In the genomic region with DNA sequence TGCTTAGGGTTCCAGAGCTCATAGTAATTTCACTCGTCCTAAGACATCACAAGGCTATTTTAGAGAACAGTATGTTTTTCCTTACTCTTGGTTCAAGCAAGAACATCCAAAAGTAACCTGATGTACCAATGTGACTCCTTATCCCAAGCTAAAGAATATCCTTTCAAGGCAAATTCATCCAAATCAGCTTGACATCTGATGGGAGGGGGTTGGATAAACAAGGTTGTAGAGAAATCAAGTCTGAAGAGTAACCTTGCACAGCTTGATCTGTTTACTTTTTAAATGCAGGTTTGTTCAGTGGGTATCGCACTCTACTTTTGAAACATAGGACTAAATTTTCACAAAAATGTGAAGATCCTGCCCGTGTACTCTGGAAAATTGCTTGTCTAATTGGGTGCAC, we compare ENCODE assay signal across 21 cellular contexts.
"Had no signal": no experiment of that assay in that cellular context is flagged by ENCODE, and none has a peak within 500 bp of the region (broad histone marks: within the 10 kb centered on the region; RNA-seq: fewer than 3 reads in every experiment).

No MANE protein-coding gene starts in this region.

- H3K27ac ChIP-seq: adrenal gland had no signal

- DNase-seq: activated CD4-positive, alpha-beta T cell treated with anti-CD3 and anti-CD28 coated beads for 4 hours; activated CD4-positive, alpha-beta T cell treated with anti-CD3 and anti-CD28 coated beads, Interleukin-2, amount 50 U/mL, for 4 hours; activated CD8-positive, alpha-beta memory T cell treated with anti-CD3 and anti-CD28 coated beads, Interleukin-2, amount 50 U/mL, for 48 hours; activated CD8-positive, alpha-beta T cell treated with anti-CD3 and anti-CD28 coated beads, Interleukin-2, amount 10 ng/mL, durations not matched to agents 7 days and 5 days; activated naive CD4-positive, alpha-beta T cell treated with anti-CD3 and anti-CD28 coated beads, Interleukin-2, amount 50 U/mL, for 16 hours; activated naive CD8-positive, alpha-beta T cell treated with anti-CD3 and anti-CD28 coated beads, Interleukin-2, amount 10 ng/mL, durations not matched to agents 7 days and 5 days; activated T-cell treated with anti-CD3 and anti-CD28 coated beads, Interleukin-2, amount 50 U/mL, for 1 hour; adrenal gland; anterior cingulate cortex; central memory CD4-positive, alpha-beta T cell; Karpas-422; MM.1S; NCI-H187; NCI-H2081; NCI-H446; NCI-H82; NK-92 treated with Interleukin-12 subunit alpha and Interleukin-12 subunit beta, amount 100 ng/mL, for 24 hours; PC-3; SHP77 treated with DMSO at 0.1 percent for 48 hours had no signal

- H3K27me3 ChIP-seq: adrenal gland had no signal

- H3K4me3 ChIP-seq: adrenal gland, K562 had no signal

- ATAC-seq: activated CD4-positive, CD25-positive, alpha-beta regulatory T cell treated with anti-CD3 and anti-CD28 coated beads, Interleukin-2, amount 50 U/mL, for 24 hours; activated CD8-positive, alpha-beta T cell treated with anti-CD3 and anti-CD28 coated beads, Interleukin-2, amount 10 ng/mL, durations not matched to agents 7 days and 5 days; K562; PC-3 had no signal

- H3K36me3 ChIP-seq: adrenal gland had no signal
